8 cellular contexts compared by ENCODE assay signal in genomic region chr4:1310031-1310795, GRCh38. TPM values are rescaled to one million over a fixed set of nuclear protein-coding genes. Genes with fewer than 3 reads are reported as not detected.
DNase-seq lines count a peak whose midpoint lies in the region; ATAC-seq and TF ChIP-seq lines count a peak whose summit lies in the region.

No MANE protein-coding gene starts in this region.

- H3K27ac ChIP-seq in right atrium auricular region, result peak overlapping the region; percentile 57 to 64
- H3K27ac ChIP-seq in rectal smooth muscle tissue (ENCODE audit: low read depth, low read length), result peak overlapping the region; percentile 61

- no peak for ATAC-seq in HG03442 (IDR thresholded peaks at IDR 0.05; ENCODE audit: unreplicated experiment)
- ATAC-seq in HG03460 (IDR thresholded peaks at IDR 0.05; ENCODE audit: unreplicated experiment), result no peak

- H3K36me3 ChIP-seq in ES-I3 (ENCODE audit: insufficient read depth, low read length), result peaks cover 6% of the 10 kb centered on the region
- H3K36me3 ChIP-seq in adipocyte (ENCODE audit: control insufficient read depth, insufficient read depth, low read length, severe bottlenecking), result peaks cover 37% of the 10 kb centered on the region
- H3K36me3 ChIP-seq in right atrium auricular region, result peaks cover 26% of the 10 kb centered on the region
- peaks cover 14% of the 10 kb centered on the region for H3K36me3 ChIP-seq in rectal smooth muscle tissue (ENCODE audit: control insufficient read depth, insufficient read depth, low read length)

- TF ChIP-seq CTCF in right atrium auricular region (IDR thresholded peaks at IDR 0.05), result no peak

- H3K9me3 ChIP-seq in ES-I3 (ENCODE audit: control insufficient read depth, insufficient read depth, low read length) (no peaks in the 10 kb centered on the region), adipocyte (ENCODE audit: control insufficient read depth, low read length) (no peaks in the 10 kb centered on the region), right atrium auricular region (no peaks in the 10 kb centered on the region)

- H3K4me1 ChIP-seq in ES-I3 (ENCODE audit: insufficient read depth, low read length), result peaks cover 17% of the 10 kb centered on the region
- peaks cover 32% of the 10 kb centered on the region for H3K4me1 ChIP-seq in adipocyte (ENCODE audit: control insufficient read depth, insufficient read depth, low read length)
- H3K4me1 ChIP-seq in right atrium auricular region, result peaks cover 0 to 33% of the 10 kb centered on the region in 2 donors
- H3K4me1 ChIP-seq in rectal smooth muscle tissue (ENCODE audit: control insufficient read depth, insufficient read depth, low read length), result peaks cover 18% of the 10 kb centered on the region

- intact Hi-C loops in posterior vena cava (cut with DNase I), result no loop called here

- H3K9ac ChIP-seq in ES-I3 (ENCODE audit: low read depth, low read length), result peak overlapping the region; percentile 38; the same call in 1 of the 2 replicates
- peak overlapping the region; percentile 84 for H3K9ac ChIP-seq in adipocyte (ENCODE audit: low read length)
- no peak overlapping the region for H3K9ac ChIP-seq in rectal smooth muscle tissue (ENCODE audit: low read length)

- DNase-seq in adipocyte (ENCODE audit: low read depth), result no peak
- no peak for DNase-seq in right atrium auricular region (ENCODE audit: low spot score)
- no peak for DNase-seq in NCI-H1105 treated with DMSO at 0.1 percent for 48 hours (lab: John Stamatoyannopoulos, UW)
- DNase-seq in posterior vena cava (ENCODE audit: low spot score), result no peak

- H3K4me3 ChIP-seq in adipocyte (ENCODE audit: low read length) (peak overlapping the region; percentile 82), right atrium auricular region (peak overlapping the region; percentile 20 to 46), rectal smooth muscle tissue (ENCODE audit: low read length) (peak overlapping the region; percentile 66)

- H3K27me3 ChIP-seq in adipocyte (replicated peaks; ENCODE audit: control insufficient read depth, insufficient read depth, low read length) (no peaks in the 10 kb centered on the region), right atrium auricular region (no peaks in the 10 kb centered on the region), rectal smooth muscle tissue (ENCODE audit: control insufficient read depth, insufficient read depth, low read length) (no peaks in the 10 kb centered on the region)

RNA-seq across cellular contexts. Expression of gene MAEA, which starts 20.5 kb away (rescaled TPM):
- total RNA-seq in right atrium auricular region (10 to 100 TPM; 46.0 to 51.7 TPM), posterior vena cava (10 to 100 TPM; 37.5 to 43.7 TPM)

RNA-seq across cellular contexts. Expression of gene UVSSA, which starts 36.8 kb away (rescaled TPM):
- total RNA-seq in right atrium auricular region (1 to 10 TPM; 4.4 to 7.5 TPM), posterior vena cava (10 to 100 TPM; 14.3 to 14.7 TPM)
